In the genomic region with DNA sequence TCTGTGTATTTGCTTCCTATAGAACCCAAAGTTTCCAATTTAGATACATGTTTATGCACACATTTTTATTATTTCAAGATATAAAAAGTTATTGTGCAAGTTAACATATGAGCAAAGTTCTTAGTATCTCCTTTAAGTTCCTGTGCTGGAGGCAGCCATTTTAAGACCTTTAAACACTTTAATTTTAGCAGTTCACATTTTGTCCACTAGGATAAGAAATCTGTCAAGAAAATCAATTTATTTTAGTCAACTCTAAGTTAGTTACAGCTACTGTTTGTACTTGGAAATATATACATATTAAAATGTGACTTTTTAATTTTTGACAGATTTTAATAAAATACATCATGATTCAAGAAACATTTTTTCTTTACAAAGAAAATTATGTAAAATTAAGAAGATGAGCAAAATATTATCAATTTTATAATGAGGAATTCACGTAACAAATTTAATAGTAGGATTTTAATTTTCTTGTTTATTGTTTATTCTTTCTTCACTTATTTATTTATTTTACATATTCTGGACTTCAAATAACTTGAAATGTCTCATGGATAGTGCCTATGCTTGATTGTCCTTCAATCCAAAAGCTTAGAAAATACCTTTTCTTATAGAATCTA, we compare ENCODE assay signal across 9 cellular contexts.
DNase-seq lines count a peak whose midpoint lies in the region; ATAC-seq and TF ChIP-seq lines count a peak whose summit lies in the region.
"Had no signal": no experiment of that assay in that cellular context is flagged by ENCODE, and none has a peak within 500 bp of the region (broad histone marks: within the 10 kb centered on the region; RNA-seq: fewer than 3 reads in every experiment).

No MANE protein-coding gene starts in this region.

- H3K36me3 ChIP-seq in OCI-LY1 (ENCODE audit: insufficient read depth, low read length), result no peaks in the 10 kb centered on the region
- H3K36me3 ChIP-seq: SJSA1 had no signal

- intact Hi-C loops in left ventricle myocardium superior (cut with micrococcal nuclease), result no loop called here

- H3K9me2 ChIP-seq in OCI-LY1 (ENCODE audit: low read depth, low read length), result no peaks in the 10 kb centered on the region

- no peaks in the 10 kb centered on the region for H3K27me3 ChIP-seq in OCI-LY1 (ENCODE audit: insufficient read depth, low read length)
- H3K27me3 ChIP-seq: SJSA1 had no signal

- in situ Hi-C loops in ACHN (cut with HindIII; ENCODE audit: low pct_ligation_motif_present, low pct_unique_long_range_greater_than_20kb, low sequenced_read_pairs), result no loop called here

- H2AFZ ChIP-seq in OCI-LY1 (ENCODE audit: low read length), result peak overlapping the region; percentile 100

- no peak overlapping the region; the same call in 1 of the 2 replicates for H3K4me2 ChIP-seq in OCI-LY1 (ENCODE audit: low read length)

- DNase-seq in ACHN, result peak; percentile 43
- DNase-seq in fibroblast of pulmonary artery (ENCODE audit: low read depth), result peak; percentile 38
- DNase-seq in ecto neural progenitor cell (ENCODE audit: low spot score), result no peak
- no peak for DNase-seq in hepatic stellate cell (ENCODE audit: low spot score)
- no peak for DNase-seq in left ventricle myocardium superior

- no peaks in the 10 kb centered on the region for H3K9me3 ChIP-seq in OCI-LY1 (ENCODE audit: low read length)
- H3K9me3 ChIP-seq: SJSA1 had no signal

- H3K4me1 ChIP-seq in OCI-LY1 (ENCODE audit: insufficient read depth, low read length, severe bottlenecking), result no peaks in the 10 kb centered on the region
- H3K4me1 ChIP-seq: SJSA1 had no signal

- no peak overlapping the region for H3K9ac ChIP-seq in OCI-LY1 (ENCODE audit: low read length)

- no peak overlapping the region for H3K27ac ChIP-seq in OCI-LY1 (ENCODE audit: low read depth, low read length, poor library complexity, severe bottlenecking)
- H3K27ac ChIP-seq: SJSA1 had no signal

- no peaks in the 10 kb centered on the region for H3F3A ChIP-seq in OCI-LY1 (ENCODE audit: insufficient read depth, low read length)

- H3K4me3 ChIP-seq in OCI-LY1 (ENCODE audit: low read depth, low read length, poor library complexity, severe bottlenecking), result no peak overlapping the region
- no peak overlapping the region for H3K4me3 ChIP-seq in fibroblast of pulmonary artery (replicated peaks; ENCODE audit: low read depth, low read length)
- H3K4me3 ChIP-seq: SJSA1 had no signal

- peak; percentile 30; the same call in 1 of the 2 replicates for TF ChIP-seq CTCF in OCI-LY1 (IDR thresholded peaks at IDR 0.05; ENCODE audit: low read length)
- TF ChIP-seq CTCF in fibroblast of pulmonary artery (IDR thresholded peaks at IDR 0.05; ENCODE audit: low read length, missing control alignments), result peak; percentile 25

- ATAC-seq in GM19351 (IDR thresholded peaks at IDR 0.05; ENCODE audit: unreplicated experiment) (peak; percentile 68), HG03280 (IDR thresholded peaks at IDR 0.05; ENCODE audit: unreplicated experiment) (no peak), left ventricle myocardium superior (no peak)

- H4K20me1 ChIP-seq in OCI-LY1 (ENCODE audit: insufficient read depth, low read length), result no peaks in the 10 kb centered on the region

- H3K79me2 ChIP-seq in OCI-LY1 (ENCODE audit: insufficient read depth, low read length), result no peaks in the 10 kb centered on the region

Comparison
In these comparisons a context has a peak if more than half of its experiments do, and no peak if none do; other contexts are left out.
1. DNase-seq: peak in ACHN (single experiment) and fibroblast of pulmonary artery (single experiment); none in ecto neural progenitor cell (single experiment), hepatic stellate cell (single experiment) and left ventricle myocardium superior (single experiment).